In the genomic region with DNA sequence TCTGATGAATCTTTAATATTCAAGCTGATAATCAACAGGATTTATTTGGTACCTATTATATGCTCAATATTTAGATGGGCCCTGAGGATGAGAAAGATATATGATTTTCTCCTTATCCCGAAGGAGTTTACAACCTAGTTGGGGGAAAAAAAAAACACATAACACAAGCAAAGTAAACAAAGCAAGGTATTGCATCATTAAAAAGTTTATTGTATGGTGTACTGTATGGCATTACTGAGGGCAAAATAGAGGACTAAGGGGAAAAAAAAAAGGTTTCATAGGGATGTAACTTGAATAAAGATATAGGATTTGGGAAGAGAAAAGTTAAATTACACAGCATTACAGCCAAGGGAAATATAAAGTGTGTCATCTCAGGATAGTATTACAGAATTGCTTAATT, we compare ENCODE assay signal across 7 cellular contexts.
"Had no signal": no experiment of that assay in that cellular context is flagged by ENCODE, and none has a peak within 500 bp of the region (broad histone marks: within the 10 kb centered on the region; RNA-seq: fewer than 3 reads in every experiment).

No MANE protein-coding gene starts in this region.

- DNase-seq: GDM1, GF-D8 had no signal

- H3K4me3 ChIP-seq: GM12878 had no signal

- FAIRE-seq: GM12878, GM12891, GM12892, GM18507, GM19239 had no signal

- ATAC-seq: GM12878 had no signal
